Comparison of ENCODE assay signal across 28 cellular contexts in genomic region chr20:61922411-61922810, GRCh38.
"Had no signal": no experiment of that assay in that cellular context is flagged by ENCODE, and none has a peak within 500 bp of the region (broad histone marks: within the 10 kb centered on the region; RNA-seq: fewer than 3 reads in every experiment).

No MANE protein-coding gene starts in this region.

- H3K27me3 Mint-ChIP-seq: activated CD4-positive, alpha-beta T cell treated with anti-CD3 and anti-CD28 coated beads for 36 hours; activated CD8-positive, alpha-beta T cell treated with anti-CD3 and anti-CD28 coated beads for 36 hours; activated naive CD4-positive, alpha-beta T cell treated with anti-CD3 and anti-CD28 coated beads, Interleukin-2, amount 10 ng/mL, durations not matched to agents 7 days and 5 days; activated naive CD8-positive, alpha-beta T cell treated with anti-CD3 and anti-CD28 coated beads for 36 hours had no signal

- H3K36me3 Mint-ChIP-seq: activated naive CD4-positive, alpha-beta T cell treated with anti-CD3 and anti-CD28 coated beads, Interleukin-2, amount 10 ng/mL, durations not matched to agents 7 days and 5 days; activated naive CD8-positive, alpha-beta T cell treated with anti-CD3 and anti-CD28 coated beads for 36 hours had no signal

- ATAC-seq: activated CD4-positive, alpha-beta T cell treated with anti-CD3 and anti-CD28 coated beads for 36 hours; activated CD8-positive, alpha-beta T cell treated with anti-CD3 and anti-CD28 coated beads for 36 hours; activated T-cell treated with anti-CD3 and anti-CD28 coated beads, Interleukin-2, amount 50 U/mL, for 72 hours; Right ventricle myocardium inferior had no signal

- H3K9me3 ChIP-seq: SJCRH30, SK-N-SH had no signal

- H3K9me3 Mint-ChIP-seq: activated CD8-positive, alpha-beta T cell treated with anti-CD3 and anti-CD28 coated beads for 36 hours; activated naive CD4-positive, alpha-beta T cell treated with anti-CD3 and anti-CD28 coated beads, Interleukin-2, amount 10 ng/mL, durations not matched to agents 7 days and 5 days; activated naive CD8-positive, alpha-beta T cell treated with anti-CD3 and anti-CD28 coated beads for 36 hours; activated T-cell treated with anti-CD3 and anti-CD28 coated beads, Interleukin-2, amount 50 U/mL, for 72 hours; activated T-helper 2 cell treated with anti-CD3 and anti-CD28 coated beads, Interferon-gamma antibody, Interleukin-2, Interleukin-4, amounts not matched to agents 10 μg/mL and 5 μg/mL and 100 μg/mL, durations not matched to agents 14 hours and 24 hours and 36 hours had no signal

- H3K27me3 ChIP-seq: brain microvascular endothelial cell, cardiac muscle cell had no signal

- H3K4me1 Mint-ChIP-seq: activated CD4-positive, alpha-beta T cell treated with anti-CD3 and anti-CD28 coated beads for 36 hours; activated naive CD4-positive, alpha-beta T cell treated with anti-CD3 and anti-CD28 coated beads, Interleukin-2, amount 10 ng/mL, durations not matched to agents 7 days and 5 days; activated naive CD8-positive, alpha-beta T cell treated with anti-CD3 and anti-CD28 coated beads for 36 hours had no signal

- H3K27ac ChIP-seq: brain microvascular endothelial cell, cardiac muscle cell, PC-9, SJCRH30, VCaP had no signal

- H3K27ac Mint-ChIP-seq: activated CD4-positive, alpha-beta T cell treated with anti-CD3 and anti-CD28 coated beads for 36 hours; activated CD8-positive, alpha-beta T cell treated with anti-CD3 and anti-CD28 coated beads for 36 hours; activated naive CD4-positive, alpha-beta T cell treated with anti-CD3 and anti-CD28 coated beads, Interleukin-2, amount 10 ng/mL, durations not matched to agents 7 days and 5 days; activated naive CD8-positive, alpha-beta T cell treated with anti-CD3 and anti-CD28 coated beads for 36 hours; activated T-cell treated with anti-CD3 and anti-CD28 coated beads, Interleukin-2, amount 50 U/mL, for 72 hours; activated T-helper 2 cell treated with anti-CD3 and anti-CD28 coated beads, Interferon-gamma antibody, Interleukin-2, Interleukin-4, amounts not matched to agents 10 μg/mL and 5 μg/mL and 100 μg/mL, durations not matched to agents 14 hours and 24 hours and 36 hours had no signal

- DNase-seq: activated CD4-positive, alpha-beta T cell treated with anti-CD3 and anti-CD28 coated beads for 36 hours; activated CD4-positive, alpha-beta T cell treated with anti-CD3 and anti-CD28 coated beads, Interleukin-2, amount 50 U/mL, for 1 hour; activated CD8-positive, alpha-beta memory T cell treated with anti-CD3 and anti-CD28 coated beads, Interleukin-2, amount 50 U/mL, for 4 hours; activated CD8-positive, alpha-beta T cell treated with anti-CD3 and anti-CD28 coated beads for 36 hours; activated gamma-delta T cell treated with Interleukin-2 at 50 U/mL for 16 hours; activated naive CD4-positive, alpha-beta T cell treated with anti-CD3 and anti-CD28 coated beads, Interleukin-2, amount 10 ng/mL, durations not matched to agents 7 days and 5 days; activated naive CD8-positive, alpha-beta T cell treated with anti-CD3 and anti-CD28 coated beads for 36 hours; activated T-cell treated with anti-CD3 and anti-CD28 coated beads, Interleukin-2, amount 50 U/mL, for 72 hours; brain microvascular endothelial cell; IMR-90; Kasumi-1; KBM-7; NCI-H1048; NCI-H146; NCI-H187 treated with DMSO at 0.1 percent for 48 hours; NCI-H2081 treated with DMSO at 0.1 percent for 48 hours; NCI-H2171 treated with DMSO at 0.1 percent for 48 hours; NCI-H345; NCI-H510A treated with DMSO at 0.1 percent for 48 hours; NCI-H69; PC-9; SJCRH30; SK-N-SH; T-helper 1 cell had no signal

- H3K9ac ChIP-seq: SK-N-SH had no signal

- H3K4me3 ChIP-seq: cardiac muscle cell, PC-9, SJCRH30 had no signal

- H3K36me3 ChIP-seq: brain microvascular endothelial cell, cardiac muscle cell, SJCRH30 had no signal

- H3K4me1 ChIP-seq: SJCRH30 had no signal

- H3K4me3 Mint-ChIP-seq: activated CD4-positive, alpha-beta T cell treated with anti-CD3 and anti-CD28 coated beads for 36 hours; activated CD8-positive, alpha-beta T cell treated with anti-CD3 and anti-CD28 coated beads for 36 hours; activated naive CD4-positive, alpha-beta T cell treated with anti-CD3 and anti-CD28 coated beads, Interleukin-2, amount 10 ng/mL, durations not matched to agents 7 days and 5 days; activated naive CD8-positive, alpha-beta T cell treated with anti-CD3 and anti-CD28 coated beads for 36 hours; activated T-cell treated with anti-CD3 and anti-CD28 coated beads, Interleukin-2, amount 50 U/mL, for 72 hours had no signal
